8 cellular contexts compared by ENCODE assay signal in genomic region chr17:1648582-1649115, GRCh38. TPM values are rescaled to one million over a fixed set of nuclear protein-coding genes. Genes with fewer than 3 reads are reported as not detected.
DNase-seq lines count a peak whose midpoint lies in the region; ATAC-seq and TF ChIP-seq lines count a peak whose summit lies in the region.

No MANE protein-coding gene starts in this region.

- peaks cover 4% of the 10 kb centered on the region for H3K36me3 Mint-ChIP-seq in activated naive CD8-positive, alpha-beta T cell

- no peaks in the 10 kb centered on the region for H3K9me3 Mint-ChIP-seq in activated naive CD8-positive, alpha-beta T cell (ENCODE audit: low read depth)

- POLR2A ChIA-PET in SK-N-SH (lab: Yijun Ruan, JAX): interaction anchor here (1.1 to 2.4 kb wide), 5 partner anchors 19 to 75 kb away, joined by 4 to 12 read pairs (median 5); partner anchors contain the start of gene SLC43A2

- H2AFZ ChIP-seq in SK-N-SH (ENCODE audit: low read depth): peak overlapping the region; percentile 68; the same call in 1 of the 2 replicates

- H3K79me2 ChIP-seq in SK-N-SH (ENCODE audit: insufficient read depth): no peaks in the 10 kb centered on the region

- TF ChIP-seq CTCF in SK-N-SH (IDR thresholded peaks at IDR 0.05) (peak; percentile 67), tibial nerve (IDR thresholded peaks at IDR 0.05) (peak; percentile 95 to 100 (median 99))

- peak overlapping the region; percentile 21; the same call in 1 of the 2 replicates for H3K9ac ChIP-seq in SK-N-SH

- peak; percentile 62 for TF ChIP-seq RAD21 in SK-N-SH (IDR thresholded peaks at IDR 0.05; ENCODE audit: low read length)

- no peaks in the 10 kb centered on the region for H3K9me2 ChIP-seq in SK-N-SH

- H4K20me1 ChIP-seq in SK-N-SH (ENCODE audit: insufficient read depth): no peaks in the 10 kb centered on the region

- no peak overlapping the region for H3K27ac Mint-ChIP-seq in activated naive CD8-positive, alpha-beta T cell

- H3K9me3 ChIP-seq in SK-N-SH (no peaks in the 10 kb centered on the region), tibial nerve (no peaks in the 10 kb centered on the region)

- ATAC-seq in GM21526 (IDR thresholded peaks at IDR 0.05; ENCODE audit: low FRiP score, unreplicated experiment): peak; percentile 35
- peak; percentile 62 for ATAC-seq in Right ventricle myocardium superior (ENCODE audit: poor library complexity)

- CTCF ChIA-PET in SK-N-SH (lab: Yijun Ruan, JAX): interaction anchor here (0.7 to 6.8 kb wide), 27 partner anchors 8 to 389 kb away, joined by 3 to 65 read pairs (median 4); partner anchors contain the start of genes PRPF8 and SLC43A2

- H3K4me1 Mint-ChIP-seq in activated naive CD8-positive, alpha-beta T cell (ENCODE audit: low read depth): peaks cover 22% of the 10 kb centered on the region

- 19% methylated on average over 10 of the region's 48 CpGs for WGBS in SK-N-SH (ENCODE audit: low lambda C conversion rate)
- 1 to 2% methylated on average over 8 to 32 of the region's 48 CpGs for WGBS in tibial nerve, 2 donors

- H3K27me3 Mint-ChIP-seq in activated naive CD8-positive, alpha-beta T cell: no peaks in the 10 kb centered on the region

- peaks cover 13 to 22% of the 10 kb centered on the region in 2 experiments; a peak in 2 of 4 replicates for H3K4me1 ChIP-seq in SK-N-SH (ENCODE audit: control insufficient read depth in 1 of 2, insufficient read depth in 2 of 2, low read depth in 1 of 2, low read length in 1 of 2)
- peaks cover 0 to 65% (median 32%) of the 10 kb centered on the region in 4 donors for H3K4me1 ChIP-seq in tibial nerve

- TF ChIP-seq POLR2A in tibial nerve (IDR thresholded peaks at IDR 0.05): no peak

- peak overlapping the region; percentile 71 for H3K4me2 ChIP-seq in SK-N-SH

- H3K27ac ChIP-seq in SK-N-SH (ENCODE audit: low read depth in 2 of 2, low read length in 1 of 2) (peak overlapping the region in 1 of 2 experiments; percentile 27; a peak in 2 of 4 replicates), tibial nerve (peak overlapping the region; percentile 73 to 98 (median 88))

- H3K36me3 ChIP-seq in SK-N-SH (replicated peaks in 1 of 2; ENCODE audit: control insufficient read depth in 1 of 2, insufficient read depth in 2 of 2, low read length in 1 of 2) (peaks cover 29 to 30% of the 10 kb centered on the region in 2 experiments), tibial nerve (peaks cover 3 to 33% (median 28%) of the 10 kb centered on the region in 3 donors)

- H3F3A ChIP-seq in SK-N-SH (replicated peaks; ENCODE audit: insufficient read depth): peaks cover 38% of the 10 kb centered on the region

- DNase-seq in DMS53 treated with DMSO at 0.1 percent for 48 hours (lab: John Stamatoyannopoulos, UW; ENCODE audit: unreplicated experiment): peak; percentile 68
- DNase-seq in Jurkat, Clone E6-1 (ENCODE audit: low read depth, low spot score): peak; percentile 90
- DNase-seq in SK-N-SH: peak; percentile 100
- DNase-seq in Right ventricle myocardium superior: peak; percentile 98
- DNase-seq in pons (ENCODE audit: low spot score): peak; percentile 95
- DNase-seq in tibial nerve (ENCODE audit: low spot score in 2 of 2): peak; percentile 90 to 92

- intact Hi-C loops in Right ventricle myocardium superior (cut with DNase I): loop anchor here (5.0 kb wide), 1 partner anchor 76 kb away; no protein-coding TSS in a partner anchor

- TF ChIP-seq EP300 in SK-N-SH (IDR thresholded peaks at IDR 0.05; ENCODE audit: borderline replicate concordance in 1 of 2, low read depth in 1 of 2, low read length in 1 of 2): no peak
- peak in 1 of 2 donors; percentile 64 for TF ChIP-seq EP300 in tibial nerve (IDR thresholded peaks at IDR 0.05)

- H3K4me3 Mint-ChIP-seq in activated naive CD8-positive, alpha-beta T cell: peak overlapping the region; percentile 59

- H3K27me3 ChIP-seq in SK-N-SH (ENCODE audit: insufficient read depth) (no peaks in the 10 kb centered on the region), tibial nerve (no peaks in the 10 kb centered on the region)

- H3K4me3 ChIP-seq in Jurkat, Clone E6-1 (ENCODE audit: low read length): peak overlapping the region; percentile 49
- H3K4me3 ChIP-seq in SK-N-SH (ENCODE audit: low read depth in 2 of 2, low read length in 1 of 2) (peak overlapping the region; percentile 28 to 46; a peak in 3 of 4 replicates), tibial nerve (peak overlapping the region; percentile 47 to 92 (median 62))

TF ChIP-seq in SK-N-SH, 30 proteins besides CTCF, POLR2A, EP300 and RAD21 (continues in another document):
- TF ChIP-seq, protein P1, sequence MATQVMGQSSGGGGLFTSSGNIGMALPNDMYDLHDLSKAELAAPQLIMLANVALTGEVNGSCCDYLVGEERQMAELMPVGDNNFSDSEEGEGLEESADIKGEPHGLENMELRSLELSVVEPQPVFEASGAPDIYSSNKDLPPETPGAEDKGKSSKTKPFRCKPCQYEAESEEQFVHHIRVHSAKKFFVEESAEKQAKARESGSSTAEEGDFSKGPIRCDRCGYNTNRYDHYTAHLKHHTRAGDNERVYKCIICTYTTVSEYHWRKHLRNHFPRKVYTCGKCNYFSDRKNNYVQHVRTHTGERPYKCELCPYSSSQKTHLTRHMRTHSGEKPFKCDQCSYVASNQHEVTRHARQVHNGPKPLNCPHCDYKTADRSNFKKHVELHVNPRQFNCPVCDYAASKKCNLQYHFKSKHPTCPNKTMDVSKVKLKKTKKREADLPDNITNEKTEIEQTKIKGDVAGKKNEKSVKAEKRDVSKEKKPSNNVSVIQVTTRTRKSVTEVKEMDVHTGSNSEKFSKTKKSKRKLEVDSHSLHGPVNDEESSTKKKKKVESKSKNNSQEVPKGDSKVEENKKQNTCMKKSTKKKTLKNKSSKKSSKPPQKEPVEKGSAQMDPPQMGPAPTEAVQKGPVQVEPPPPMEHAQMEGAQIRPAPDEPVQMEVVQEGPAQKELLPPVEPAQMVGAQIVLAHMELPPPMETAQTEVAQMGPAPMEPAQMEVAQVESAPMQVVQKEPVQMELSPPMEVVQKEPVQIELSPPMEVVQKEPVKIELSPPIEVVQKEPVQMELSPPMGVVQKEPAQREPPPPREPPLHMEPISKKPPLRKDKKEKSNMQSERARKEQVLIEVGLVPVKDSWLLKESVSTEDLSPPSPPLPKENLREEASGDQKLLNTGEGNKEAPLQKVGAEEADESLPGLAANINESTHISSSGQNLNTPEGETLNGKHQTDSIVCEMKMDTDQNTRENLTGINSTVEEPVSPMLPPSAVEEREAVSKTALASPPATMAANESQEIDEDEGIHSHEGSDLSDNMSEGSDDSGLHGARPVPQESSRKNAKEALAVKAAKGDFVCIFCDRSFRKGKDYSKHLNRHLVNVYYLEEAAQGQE (IDR thresholded peaks at IDR 0.05; ENCODE audit: low read depth, low read length): 0 out of 2 replicates have a peak, but pooled peaks have one; percentile 21
- TF ChIP-seq ZBTB33 (IDR thresholded peaks at IDR 0.05; ENCODE audit: borderline replicate concordance, low read depth) (no peak), NRF1 (IDR thresholded peaks at IDR 0.05; ENCODE audit: low read depth, low read length) (peak; percentile 52), MAX (IDR thresholded peaks at IDR 0.05; ENCODE audit: low read depth) (0 out of 2 replicates have a peak, but pooled peaks have one; percentile 36), YY1 (IDR thresholded peaks at IDR 0.05; ENCODE audit: low read depth) (peak; percentile 57; the same call in 1 of the 2 replicates), ELF1 (IDR thresholded peaks at IDR 0.05) (no peak), JUND (IDR thresholded peaks at IDR 0.05) (no peak), SMC3 (IDR thresholded peaks at IDR 0.05; ENCODE audit: low read depth, low read length) (peak; percentile 81), FOXJ3 (CRISPR knock-in tag; IDR thresholded peaks at IDR 0.05) (no peak)

RNA-seq across cellular contexts. Expression of gene RILP, which starts 1.0 kb away (rescaled TPM):
- 9.7 TPM for polyA plus RNA-seq in Jurkat, Clone E6-1 (2012; ENCODE audit: insufficient read depth, insufficient read length)
- polyA plus RNA-seq in SK-N-SH (2012; rRNA removed): 3.8 and 4.5 TPM in 2 replicates
- polyA plus RNA-seq in SK-N-SH (2012; cell fraction: cytosol; rRNA removed): 2.7 and 3.0 TPM in 2 replicates
- 12.1 and 14.6 TPM in 2 replicates for polyA plus RNA-seq in SK-N-SH (2012; cell fraction: nucleus; rRNA removed)
- total RNA-seq in Right ventricle myocardium superior (74.6 TPM), tibial nerve (10 to 100 TPM; 17.6 to 59.1 (median 57.3) TPM)

RNA-seq across cellular contexts. Expression of gene SCARF1, which starts 3.1 kb away (rescaled TPM):
- polyA plus RNA-seq in Jurkat, Clone E6-1 (2012; ENCODE audit: insufficient read depth, insufficient read length): not detected
- 0.39 TPM in 2 replicates for polyA plus RNA-seq in SK-N-SH (2012; rRNA removed)
- 0.10 and 0.16 TPM in 2 replicates for polyA plus RNA-seq in SK-N-SH (2012; cell fraction: cytosol; rRNA removed)
- 2.0 and 3.6 TPM in 2 replicates for polyA plus RNA-seq in SK-N-SH (2012; cell fraction: nucleus; rRNA removed)
- total RNA-seq in Right ventricle myocardium superior: 11.2 TPM
- 10 to 100 TPM in 3 of 4 donors, 1 to 10 TPM in 1; 7.1 to 30.6 (median 21.7) TPM for total RNA-seq in tibial nerve

RNA-seq across cellular contexts. Expression of gene SLC43A2, which starts 20.0 kb away (rescaled TPM):
- 5.2 TPM for polyA plus RNA-seq in Jurkat, Clone E6-1 (2012; ENCODE audit: insufficient read depth, insufficient read length)
- polyA plus RNA-seq in SK-N-SH (2012; rRNA removed): 9.8 and 11.0 TPM in 2 replicates
- 4.7 and 8.6 TPM in 2 replicates for polyA plus RNA-seq in SK-N-SH (2012; cell fraction: cytosol; rRNA removed)
- polyA plus RNA-seq in SK-N-SH (2012; cell fraction: nucleus; rRNA removed): 11.1 and 14.5 TPM in 2 replicates
- 4.2 TPM for total RNA-seq in Right ventricle myocardium superior
- total RNA-seq in tibial nerve: 10 to 100 TPM; 10.3 to 26.1 (median 14.1) TPM

RNA-seq across cellular contexts. Expression of gene PRPF8, which starts 36.0 kb away (rescaled TPM):
- 317 TPM for polyA plus RNA-seq in Jurkat, Clone E6-1 (2012; ENCODE audit: insufficient read depth, insufficient read length)
- polyA plus RNA-seq in SK-N-SH (2012; rRNA removed): 123 and 149 TPM in 2 replicates
- polyA plus RNA-seq in SK-N-SH (2012; cell fraction: cytosol; rRNA removed): 54.5 and 84.1 TPM in 2 replicates
- polyA plus RNA-seq in SK-N-SH (2012; cell fraction: nucleus; rRNA removed): 251 and 315 TPM in 2 replicates
- total RNA-seq in Right ventricle myocardium superior (125 TPM), tibial nerve (100 to 1,000 TPM; 176 to 235 (median 194) TPM)
